8 cellular contexts compared by ENCODE assay signal in genomic region chr1:200969726-200970521, GRCh38. TPM values are rescaled to one million over a fixed set of nuclear protein-coding genes. Genes with fewer than 3 reads are reported as not detected.
DNase-seq lines count a peak whose midpoint lies in the region; ATAC-seq lines count a peak whose summit lies in the region.

No MANE protein-coding gene starts in this region.

- intact Hi-C loops in left ventricle myocardium superior (cut with micrococcal nuclease): loop anchor here (5.0 to 10.0 kb wide), 2 partner anchors 72 to 195 kb away; no protein-coding TSS in a partner anchor

- peak; percentile 81 for ATAC-seq in GM18502 (IDR thresholded peaks at IDR 0.05; ENCODE audit: poor library complexity, unreplicated experiment)
- ATAC-seq in GM21381 (IDR thresholded peaks at IDR 0.05; ENCODE audit: unreplicated experiment): peak; percentile 72
- ATAC-seq in HG03460 (IDR thresholded peaks at IDR 0.05; ENCODE audit: unreplicated experiment): peak; percentile 88
- peak; percentile 69 for ATAC-seq in left ventricle myocardium superior

- DNase-seq in left ventricle myocardium superior (no peak), hepatic stellate cell (ENCODE audit: low spot score) (no peak), cortex of kidney (lab: John Stamatoyannopoulos, UW) (no peak), glomerular visceral epithelial cell (ENCODE audit: extremely low spot score) (no peak)
- DNase-seq in effector CD4-positive, alpha-beta T cell: no peak

RNA-seq across cellular contexts. Expression of gene KIF21B, which starts 53.6 kb away (rescaled TPM):
- 0.45 TPM for total RNA-seq in left ventricle myocardium superior
